ENCODE assay signal across 1 cellular context in genomic region chr4:5759236-5760075, GRCh38.
TF ChIP-seq lines count a peak whose summit lies in the region.

No MANE protein-coding gene starts in this region.

TF ChIP-seq in H1, 55 proteins besides CTCF, POLR2A, EP300 and RAD21:
- TF ChIP-seq JUND (IDR thresholded peaks at IDR 0.05; ENCODE audit: low read length): no peak
- TF ChIP-seq CTBP2 (IDR thresholded peaks at IDR 0.05; ENCODE audit: borderline replicate concordance, insufficient read depth, insufficient read length, low read length): no peak
- no peak for TF ChIP-seq TBP (IDR thresholded peaks at IDR 0.05; ENCODE audit: low read depth, low read length)
- TF ChIP-seq CBX8 (IDR thresholded peaks at IDR 0.05; ENCODE audit: borderline replicate concordance, low read depth, low read length): no peak
- no peak for TF ChIP-seq CEBPB (IDR thresholded peaks at IDR 0.05; ENCODE audit: low read depth, low read length)
- TF ChIP-seq HDAC2 (IDR thresholded peaks at IDR 0.05; ENCODE audit: borderline replicate concordance in 1 of 2, low read depth in 2 of 2, low read length in 2 of 2): no peak
- TF ChIP-seq KDM1A (IDR thresholded peaks at IDR 0.05; ENCODE audit: borderline replicate concordance, low read length): no peak
- TF ChIP-seq MAX (IDR thresholded peaks at IDR 0.05): no peak
